2 cellular contexts compared by ENCODE assay signal in genomic region chr5:65926276-65926761, GRCh38.
TF ChIP-seq lines count a peak whose summit lies in the region.

A gene with protein sequence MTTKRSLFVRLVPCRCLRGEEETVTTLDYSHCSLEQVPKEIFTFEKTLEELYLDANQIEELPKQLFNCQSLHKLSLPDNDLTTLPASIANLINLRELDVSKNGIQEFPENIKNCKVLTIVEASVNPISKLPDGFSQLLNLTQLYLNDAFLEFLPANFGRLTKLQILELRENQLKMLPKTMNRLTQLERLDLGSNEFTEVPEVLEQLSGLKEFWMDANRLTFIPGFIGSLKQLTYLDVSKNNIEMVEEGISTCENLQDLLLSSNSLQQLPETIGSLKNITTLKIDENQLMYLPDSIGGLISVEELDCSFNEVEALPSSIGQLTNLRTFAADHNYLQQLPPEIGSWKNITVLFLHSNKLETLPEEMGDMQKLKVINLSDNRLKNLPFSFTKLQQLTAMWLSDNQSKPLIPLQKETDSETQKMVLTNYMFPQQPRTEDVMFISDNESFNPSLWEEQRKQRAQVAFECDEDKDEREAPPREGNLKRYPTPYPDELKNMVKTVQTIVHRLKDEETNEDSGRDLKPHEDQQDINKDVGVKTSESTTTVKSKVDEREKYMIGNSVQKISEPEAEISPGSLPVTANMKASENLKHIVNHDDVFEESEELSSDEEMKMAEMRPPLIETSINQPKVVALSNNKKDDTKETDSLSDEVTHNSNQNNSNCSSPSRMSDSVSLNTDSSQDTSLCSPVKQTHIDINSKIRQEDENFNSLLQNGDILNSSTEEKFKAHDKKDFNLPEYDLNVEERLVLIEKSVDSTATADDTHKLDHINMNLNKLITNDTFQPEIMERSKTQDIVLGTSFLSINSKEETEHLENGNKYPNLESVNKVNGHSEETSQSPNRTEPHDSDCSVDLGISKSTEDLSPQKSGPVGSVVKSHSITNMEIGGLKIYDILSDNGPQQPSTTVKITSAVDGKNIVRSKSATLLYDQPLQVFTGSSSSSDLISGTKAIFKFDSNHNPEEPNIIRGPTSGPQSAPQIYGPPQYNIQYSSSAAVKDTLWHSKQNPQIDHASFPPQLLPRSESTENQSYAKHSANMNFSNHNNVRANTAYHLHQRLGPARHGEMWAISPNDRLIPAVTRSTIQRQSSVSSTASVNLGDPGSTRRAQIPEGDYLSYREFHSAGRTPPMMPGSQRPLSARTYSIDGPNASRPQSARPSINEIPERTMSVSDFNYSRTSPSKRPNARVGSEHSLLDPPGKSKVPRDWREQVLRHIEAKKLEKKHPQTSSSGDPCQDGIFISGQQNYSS (N-terminal part only) (plus strand): TSS chr5:65926575. CDS start chr5:65992719, 66,144 bp downstream.

TF ChIP-seq in HEK293, 187 proteins besides CTCF, POLR2A, EP300 and RAD21:
- no peak; the same call in 1 of the 2 replicates for TF ChIP-seq PRDM10 (tag by site-specific recombination; IDR thresholded peaks at IDR 0.05)
- TF ChIP-seq HOXA7 (CRISPR knock-in tag; IDR thresholded peaks at IDR 0.05; ENCODE audit: borderline replicate concordance), result no peak
- TF ChIP-seq BCL11B (tag by site-specific recombination; IDR thresholded peaks at IDR 0.05; ENCODE audit: low read depth), result no peak
- peak; percentile 34 for TF ChIP-seq PRDM1 (tag by site-specific recombination; IDR thresholded peaks at IDR 0.05)
- TF ChIP-seq ZNF513 (tag by site-specific recombination; IDR thresholded peaks at IDR 0.05), result no peak
- TF ChIP-seq, protein P1, sequence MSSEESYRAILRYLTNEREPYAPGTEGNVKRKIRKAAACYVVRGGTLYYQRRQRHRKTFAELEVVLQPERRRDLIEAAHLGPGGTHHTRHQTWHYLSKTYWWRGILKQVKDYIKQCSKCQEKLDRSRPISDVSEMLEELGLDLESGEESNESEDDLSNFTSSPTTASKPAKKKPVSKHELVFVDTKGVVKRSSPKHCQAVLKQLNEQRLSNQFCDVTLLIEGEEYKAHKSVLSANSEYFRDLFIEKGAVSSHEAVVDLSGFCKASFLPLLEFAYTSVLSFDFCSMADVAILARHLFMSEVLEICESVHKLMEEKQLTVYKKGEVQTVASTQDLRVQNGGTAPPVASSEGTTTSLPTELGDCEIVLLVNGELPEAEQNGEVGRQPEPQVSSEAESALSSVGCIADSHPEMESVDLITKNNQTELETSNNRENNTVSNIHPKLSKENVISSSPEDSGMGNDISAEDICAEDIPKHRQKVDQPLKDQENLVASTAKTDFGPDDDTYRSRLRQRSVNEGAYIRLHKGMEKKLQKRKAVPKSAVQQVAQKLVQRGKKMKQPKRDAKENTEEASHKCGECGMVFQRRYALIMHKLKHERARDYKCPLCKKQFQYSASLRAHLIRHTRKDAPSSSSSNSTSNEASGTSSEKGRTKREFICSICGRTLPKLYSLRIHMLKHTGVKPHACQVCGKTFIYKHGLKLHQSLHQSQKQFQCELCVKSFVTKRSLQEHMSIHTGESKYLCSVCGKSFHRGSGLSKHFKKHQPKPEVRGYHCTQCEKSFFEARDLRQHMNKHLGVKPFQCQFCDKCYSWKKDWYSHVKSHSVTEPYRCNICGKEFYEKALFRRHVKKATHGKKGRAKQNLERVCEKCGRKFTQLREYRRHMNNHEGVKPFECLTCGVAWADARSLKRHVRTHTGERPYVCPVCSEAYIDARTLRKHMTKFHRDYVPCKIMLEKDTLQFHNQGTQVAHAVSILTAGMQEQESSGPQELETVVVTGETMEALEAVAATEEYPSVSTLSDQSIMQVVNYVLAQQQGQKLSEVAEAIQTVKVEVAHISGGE (tag by site-specific recombination; conservative IDR thresholded peaks at IDR 0.05; ENCODE audit: low read depth), result peak; percentile 92
- no peak for TF ChIP-seq ZNF521 (tag by site-specific recombination; IDR thresholded peaks at IDR 0.05)
- no peak for TF ChIP-seq ZBTB1 (tag by site-specific recombination; IDR thresholded peaks at IDR 0.05)
- peak; percentile 86 for TF ChIP-seq EGR2 (tag by site-specific recombination; IDR thresholded peaks at IDR 0.05; ENCODE audit: low read depth)
- TF ChIP-seq GLIS2 (tag by site-specific recombination; IDR thresholded peaks at IDR 0.05), result peak; percentile 4; the same call in 1 of the 2 replicates
- peak; percentile 34; the same call in 1 of the 2 replicates for TF ChIP-seq ZNF561 (tag by site-specific recombination; IDR thresholded peaks at IDR 0.05; ENCODE audit: borderline replicate concordance)
- no peak for TF ChIP-seq ZNF529 (tag by site-specific recombination; IDR thresholded peaks at IDR 0.05; ENCODE audit: insufficient replicate concordance)
- no peak for TF ChIP-seq ZNF623 (tag by site-specific recombination; IDR thresholded peaks at IDR 0.05)
- TF ChIP-seq ZEB2 (tag by site-specific recombination; IDR thresholded peaks at IDR 0.05), result peak; percentile 28
- peak; percentile 31 for TF ChIP-seq GLIS1 (tag by site-specific recombination; IDR thresholded peaks at IDR 0.05)
- TF ChIP-seq ZFHX2 (tag by site-specific recombination; conservative IDR thresholded peaks at IDR 0.05), result peak; percentile 82
- no peak for TF ChIP-seq ZNF670 (tag by site-specific recombination; IDR thresholded peaks at IDR 0.05; ENCODE audit: low read depth)

TF ChIP-seq in WTC11, 78 proteins besides CTCF, POLR2A, EP300 and RAD21 (continued from another document):
- TF ChIP-seq, protein P2, sequence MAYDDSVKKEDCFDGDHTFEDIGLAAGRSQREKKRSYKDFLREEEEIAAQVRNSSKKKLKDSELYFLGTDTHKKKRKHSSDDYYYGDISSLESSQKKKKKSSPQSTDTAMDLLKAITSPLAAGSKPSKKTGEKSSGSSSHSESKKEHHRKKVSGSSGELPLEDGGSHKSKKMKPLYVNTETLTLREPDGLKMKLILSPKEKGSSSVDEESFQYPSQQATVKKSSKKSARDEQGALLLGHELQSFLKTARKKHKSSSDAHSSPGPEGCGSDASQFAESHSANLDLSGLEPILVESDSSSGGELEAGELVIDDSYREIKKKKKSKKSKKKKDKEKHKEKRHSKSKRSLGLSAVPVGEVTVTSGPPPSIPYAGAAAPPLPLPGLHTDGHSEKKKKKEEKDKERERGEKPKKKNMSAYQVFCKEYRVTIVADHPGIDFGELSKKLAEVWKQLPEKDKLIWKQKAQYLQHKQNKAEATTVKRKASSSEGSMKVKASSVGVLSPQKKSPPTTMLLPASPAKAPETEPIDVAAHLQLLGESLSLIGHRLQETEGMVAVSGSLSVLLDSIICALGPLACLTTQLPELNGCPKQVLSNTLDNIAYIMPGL (CRISPR knock-in tag; IDR thresholded peaks at IDR 0.05), result 0 out of 2 replicates have a peak, but pooled peaks have one; percentile 3
- TF ChIP-seq ZMAT4 (CRISPR knock-in tag; IDR thresholded peaks at IDR 0.05) (no peak), ETV6 (CRISPR knock-in tag; IDR thresholded peaks at IDR 0.05) (peak; percentile 15; the same call in 1 of the 2 replicates)
